Comparison of ENCODE assay signal across 8 cellular contexts in genomic region chr7:37284805-37285211, GRCh38.
DNase-seq lines count a peak whose midpoint lies in the region; ATAC-seq and TF ChIP-seq lines count a peak whose summit lies in the region.

No MANE protein-coding gene starts in this region.

- DNase-seq in Right ventricle myocardium inferior (ENCODE audit: missing footprints): peak; percentile 55
- no peak for DNase-seq in cardiac septum (ENCODE audit: low spot score)
- DNase-seq in NCI-H526 treated with DMSO at 0.1 percent for 48 hours (lab: John Stamatoyannopoulos, UW): peak; percentile 41
- DNase-seq in activated T-helper 9 cell treated with anti-CD3 and anti-CD28 coated beads, Interleukin-2, amount 50 U/mL, for 16 hours (ENCODE audit: low read depth): peak; percentile 12
- DNase-seq in cardiac muscle cell (ENCODE audit: low read depth in 1 of 2, low spot score in 1 of 2): peak; percentile 69 to 71
- DNase-seq in prostate gland (ENCODE audit: low spot score): no peak

- no peak overlapping the region for H3K27ac ChIP-seq in cardiac muscle cell
- H3K27ac ChIP-seq in prostate gland: no peak overlapping the region

- H3K9me3 ChIP-seq in cardiac muscle cell (ENCODE audit: low read depth) (no peaks in the 10 kb centered on the region), prostate gland (no peaks in the 10 kb centered on the region)

- H3K4me1 ChIP-seq in cardiac muscle cell (ENCODE audit: low read depth): peaks cover 29% of the 10 kb centered on the region
- no peaks in the 10 kb centered on the region for H3K4me1 ChIP-seq in prostate gland (replicated peaks)

- H3K4me3 ChIP-seq in cardiac muscle cell: no peak overlapping the region
- H3K4me3 ChIP-seq in prostate gland: no peak overlapping the region

- intact Hi-C loops in Right ventricle myocardium inferior (cut with DNase I) (loop anchor here (2.0 to 10.0 kb wide), 4 partner anchors 67 to 212 kb away; partner anchors contain the start of gene ELMO1), cardiac septum (cut with DNase I) (loop anchor here (2.0 kb wide), 1 partner anchor 210 kb away; no protein-coding TSS in a partner anchor), prostate gland (cut with DNase I) (no loop called here)

- TF ChIP-seq CTCF in cardiac muscle cell (IDR thresholded peaks at IDR 0.05; ENCODE audit: low read depth, low read length): peak; percentile 83
- TF ChIP-seq CTCF in prostate gland (IDR thresholded peaks at IDR 0.05): peak in 3 of 4 experiments; percentile 34 to 46 (median 36)

- H3K27me3 ChIP-seq in cardiac muscle cell (no peaks in the 10 kb centered on the region), prostate gland (replicated peaks; ENCODE audit: insufficient read depth) (no peaks in the 10 kb centered on the region)

- H3K36me3 ChIP-seq in cardiac muscle cell: no peaks in the 10 kb centered on the region
- H3K36me3 ChIP-seq in prostate gland: no peaks in the 10 kb centered on the region

- WGBS in prostate gland: 75% methylated on average over 6 of the region's 6 CpGs

- peak; percentile 46 for ATAC-seq in Right ventricle myocardium inferior
- ATAC-seq in HG02571 (IDR thresholded peaks at IDR 0.05; ENCODE audit: unreplicated experiment): no peak
- ATAC-seq in GM19467 (IDR thresholded peaks at IDR 0.05; ENCODE audit: unreplicated experiment): no peak

- no peak for TF ChIP-seq POLR2A in prostate gland (IDR thresholded peaks at IDR 0.05)

Comparison
In these comparisons a context has a peak if more than half of its experiments do, and no peak if none do; other contexts are left out.
1. DNase-seq: peak in Right ventricle myocardium inferior (single experiment), NCI-H526 treated with DMSO at 0.1 percent for 48 hours (single experiment), activated T-helper 9 cell treated with anti-CD3 and anti-CD28 coated beads, Interleukin-2, amount 50 U/mL, for 16 hours (single experiment) and cardiac muscle cell (2 of 2); none in cardiac septum (single experiment) and prostate gland (single experiment).